In the genomic region with DNA sequence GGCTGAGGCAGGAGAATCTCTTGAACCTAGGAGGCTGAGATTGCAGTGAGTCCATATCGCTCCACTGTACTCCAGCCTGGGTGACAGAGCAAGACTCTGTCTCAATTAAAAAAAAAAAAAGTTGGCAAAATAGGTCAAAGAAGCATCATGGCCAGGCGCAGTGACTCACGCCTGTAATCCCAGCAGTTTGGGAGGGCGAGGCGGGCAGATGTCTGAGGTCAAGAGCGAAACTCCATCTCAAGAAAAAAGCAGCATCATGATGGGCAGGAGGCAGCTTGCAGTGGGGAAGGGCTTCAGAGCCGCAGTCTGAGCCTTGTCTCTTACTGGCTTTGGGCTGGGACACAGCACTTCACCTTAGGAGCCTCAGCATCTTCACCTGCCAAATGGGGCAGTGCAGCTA, we compare ENCODE assay signal across 25 cellular contexts. TPM values are rescaled to one million over a fixed set of nuclear protein-coding genes. Genes with fewer than 3 reads are reported as not detected.
"Had no signal": no experiment of that assay in that cellular context is flagged by ENCODE, and none has a peak within 500 bp of the region (broad histone marks: within the 10 kb centered on the region; RNA-seq: fewer than 3 reads in every experiment).

No MANE protein-coding gene starts in this region.

- FAIRE-seq: endothelial cell of umbilical vein, kidney had no signal

- H3K79me2 ChIP-seq: hepatocyte had no signal

- H3K4me1 ChIP-seq: colonic mucosa, foreskin keratinocyte, sigmoid colon, vagina had no signal

- H3K4me3 ChIP-seq: colonic mucosa, hepatocyte, lung, right atrium auricular region, sigmoid colon, smooth muscle cell, vagina had no signal

- H3K4me2 ChIP-seq: hepatocyte, smooth muscle cell had no signal

- ATAC-seq: foreskin keratinocyte; left cardiac atrium; left ventricle myocardium superior; naive thymus-derived CD4-positive, alpha-beta T cell had no signal

- H3K27ac ChIP-seq: colonic mucosa, foreskin keratinocyte, hepatocyte, neutrophil, right atrium auricular region, sigmoid colon, vagina had no signal

- H2AFZ ChIP-seq: hepatocyte had no signal

- H3K27me3 ChIP-seq: colonic mucosa, foreskin keratinocyte, hepatocyte, neutrophil, right atrium auricular region, sigmoid colon, vagina had no signal

- H3K9me3 ChIP-seq: colonic mucosa, neutrophil, right atrium auricular region, sigmoid colon, vagina had no signal

- H3K36me3 ChIP-seq: colonic mucosa, neutrophil, right atrium auricular region, sigmoid colon, vagina had no signal

- DNase-seq: colonic mucosa; effector CD4-positive, alpha-beta T cell; endodermal cell; erythroblast; foreskin keratinocyte; head of caudate nucleus; kidney; left cardiac atrium; left ventricle myocardium superior; mesenchymal stem cell; midbrain; naive thymus-derived CD4-positive, alpha-beta T cell; nephron progenitor cell; posterior cingulate gyrus; sigmoid colon; stimulated activated CD4-positive, alpha-beta T cell treated with anti-CD3 and anti-CD28 coated beads, Interleukin-2, amount 100 ng/mL, for 48 hours; stimulated activated naive CD4-positive, alpha-beta T cell treated with Interleukin-2 at 50 U/mL for 16 hours; trophoblast cell had no signal

RNA-seq across cellular contexts. Expression of gene TEAD4, which starts 21.4 kb away (rescaled TPM):
- polyA plus RNA-seq: naive thymus-derived CD4-positive, alpha-beta T cell had no signal
